ENCODE assay signal across 14 cellular contexts in genomic region chr10:70820976-70821750, GRCh38. TPM values are rescaled to one million over a fixed set of nuclear protein-coding genes. Genes with fewer than 3 reads are reported as not detected.
DNase-seq lines count a peak whose midpoint lies in the region; ATAC-seq and TF ChIP-seq lines count a peak whose summit lies in the region.
"Had no signal": no experiment of that assay in that cellular context is flagged by ENCODE, and none has a peak within 500 bp of the region (broad histone marks: within the 10 kb centered on the region; RNA-seq: fewer than 3 reads in every experiment).

No MANE protein-coding gene starts in this region.

- H3K4me1 ChIP-seq in endodermal cell (ENCODE audit: control insufficient read depth, insufficient read depth, low read length) = no peaks in the 10 kb centered on the region

- H3K4me3 ChIP-seq in endodermal cell (ENCODE audit: low read length) = no peak overlapping the region

- no peak overlapping the region for H3K27ac ChIP-seq in endodermal cell (ENCODE audit: low read depth, low read length)
- H3K27ac ChIP-seq: WERI-Rb-1 had no signal

- H3K27me3 ChIP-seq in endodermal cell (ENCODE audit: control insufficient read depth, insufficient read depth, low read length, poor library complexity, severe bottlenecking) = no peaks in the 10 kb centered on the region

- no peak overlapping the region for H3K27ac Mint-ChIP-seq in natural killer cell
- H3K27ac Mint-ChIP-seq in natural killer cell treated with Interleukin-12 subunit alpha and Interleukin-12 subunit beta and Interleukin-15 and Interleukin-18, amount 100 ng/mL, for 72 hours = no peak overlapping the region
- H3K27ac Mint-ChIP-seq in endodermal cell = no peak overlapping the region
- no peak overlapping the region for H3K27ac Mint-ChIP-seq in stimulated activated naive CD8-positive, alpha-beta T cell treated with anti-CD3 and anti-CD28 coated beads, Interleukin-15, amount 100 ng/mL, for 72 hours
- no peak overlapping the region for H3K27ac Mint-ChIP-seq in osteocyte (ENCODE audit: unreplicated experiment)
- H3K27ac Mint-ChIP-seq: CD14-positive monocyte had no signal

- H3K4me3 Mint-ChIP-seq in natural killer cell (no peak overlapping the region), endodermal cell (no peak overlapping the region), osteocyte (ENCODE audit: unreplicated experiment) (no peak overlapping the region)
- H3K4me3 Mint-ChIP-seq in natural killer cell treated with Interleukin-12 subunit alpha and Interleukin-12 subunit beta and Interleukin-15 and Interleukin-18, amount 100 ng/mL, for 72 hours = no peak overlapping the region
- H3K4me3 Mint-ChIP-seq in stimulated activated naive CD8-positive, alpha-beta T cell treated with anti-CD3 and anti-CD28 coated beads, Interleukin-15, amount 100 ng/mL, for 72 hours = no peak overlapping the region
- H3K4me3 Mint-ChIP-seq: CD14-positive monocyte had no signal

- peaks cover 72% of the 10 kb centered on the region for H3K36me3 ChIP-seq in endodermal cell (ENCODE audit: control insufficient read depth, insufficient read depth, low read length)

- H3K9me3 ChIP-seq in endodermal cell (ENCODE audit: control insufficient read depth, low read length) = no peaks in the 10 kb centered on the region

- peaks cover 26 to 40% of the 10 kb centered on the region in 2 donors for H3K4me1 Mint-ChIP-seq in natural killer cell
- H3K4me1 Mint-ChIP-seq in natural killer cell treated with Interleukin-12 subunit alpha and Interleukin-12 subunit beta and Interleukin-15 and Interleukin-18, amount 100 ng/mL, for 72 hours (ENCODE audit: low read depth in 2 of 2) = peaks cover 8 to 22% of the 10 kb centered on the region in 2 donors
- H3K4me1 Mint-ChIP-seq in endodermal cell = peaks cover 21% of the 10 kb centered on the region
- peaks cover 47% of the 10 kb centered on the region for H3K4me1 Mint-ChIP-seq in stimulated activated naive CD8-positive, alpha-beta T cell treated with anti-CD3 and anti-CD28 coated beads, Interleukin-15, amount 100 ng/mL, for 72 hours
- H3K4me1 Mint-ChIP-seq in osteocyte (ENCODE audit: unreplicated experiment) = peaks cover 19% of the 10 kb centered on the region

- H3K27me3 Mint-ChIP-seq in natural killer cell (ENCODE audit: low read depth in 2 of 2) = no peaks in the 10 kb centered on the region
- no peaks in the 10 kb centered on the region for H3K27me3 Mint-ChIP-seq in natural killer cell treated with Interleukin-12 subunit alpha and Interleukin-12 subunit beta and Interleukin-15 and Interleukin-18, amount 100 ng/mL, for 72 hours
- H3K27me3 Mint-ChIP-seq in endodermal cell (ENCODE audit: insufficient read depth) = no peaks in the 10 kb centered on the region
- H3K27me3 Mint-ChIP-seq in stimulated activated naive CD8-positive, alpha-beta T cell treated with anti-CD3 and anti-CD28 coated beads, Interleukin-15, amount 100 ng/mL, for 72 hours = no peaks in the 10 kb centered on the region
- H3K27me3 Mint-ChIP-seq in osteocyte (ENCODE audit: unreplicated experiment) = no peaks in the 10 kb centered on the region

- peak in 2 of 3 donors; percentile 55 to 68 for ATAC-seq in natural killer cell
- no peak for ATAC-seq in natural killer cell treated with Interleukin-12 subunit alpha and Interleukin-12 subunit beta and Interleukin-15 and Interleukin-18, amount 100 ng/mL, for 72 hours
- peak; percentile 69 for ATAC-seq in stimulated activated naive CD8-positive, alpha-beta T cell treated with anti-CD3 and anti-CD28 coated beads, Interleukin-15, amount 100 ng/mL, for 72 hours

- DNase-seq in natural killer cell (no peak), NCI-H69 (lab: John Stamatoyannopoulos, UW) (peak; percentile 5), endodermal cell (no peak), osteocyte (ENCODE audit: extremely low spot score, unreplicated experiment) (no peak), NCI-H187 (lab: John Stamatoyannopoulos, UW) (no peak)
- DNase-seq in natural killer cell treated with Interleukin-12 subunit alpha and Interleukin-12 subunit beta and Interleukin-15 and Interleukin-18, amount 100 ng/mL, for 72 hours (ENCODE audit: low spot score) = no peak
- no peak for DNase-seq in stimulated activated naive CD8-positive, alpha-beta T cell treated with anti-CD3 and anti-CD28 coated beads, Interleukin-15, amount 100 ng/mL, for 72 hours
- DNase-seq: MM.1S, NCI-H2171, WERI-Rb-1 had no signal

- 92 to 100% methylated on average over 1 to 4 of the region's 4 CpGs for WGBS in endodermal cell (ENCODE audit: insufficient coverage in 1 of 2, insufficient read length in 1 of 2), 2 experiments

- no peak for TF ChIP-seq CTCF in natural killer cell (IDR thresholded peaks at IDR 0.05)
- peak; percentile 51 for TF ChIP-seq CTCF in endodermal cell (conservative IDR thresholded peaks at IDR 0.05)
- no peak for TF ChIP-seq CTCF in osteocyte (IDR thresholded peaks at IDR 0.05)

- intact Hi-C loops in natural killer cell (cut with micrococcal nuclease) = no loop called here

- H3K36me3 Mint-ChIP-seq in natural killer cell (no peaks in the 10 kb centered on the region), endodermal cell (ENCODE audit: low read depth) (peaks cover 45% of the 10 kb centered on the region), osteocyte (ENCODE audit: unreplicated experiment) (peaks cover 32% of the 10 kb centered on the region)
- H3K36me3 Mint-ChIP-seq in natural killer cell treated with Interleukin-12 subunit alpha and Interleukin-12 subunit beta and Interleukin-15 and Interleukin-18, amount 100 ng/mL, for 72 hours = peaks cover 4% of the 10 kb centered on the region

- H3K9me3 Mint-ChIP-seq in natural killer cell = no peaks in the 10 kb centered on the region
- H3K9me3 Mint-ChIP-seq in natural killer cell treated with Interleukin-12 subunit alpha and Interleukin-12 subunit beta and Interleukin-15 and Interleukin-18, amount 100 ng/mL, for 72 hours = no peaks in the 10 kb centered on the region
- H3K9me3 Mint-ChIP-seq in endodermal cell = no peaks in the 10 kb centered on the region
- H3K9me3 Mint-ChIP-seq in stimulated activated naive CD8-positive, alpha-beta T cell treated with anti-CD3 and anti-CD28 coated beads, Interleukin-15, amount 100 ng/mL, for 72 hours = no peaks in the 10 kb centered on the region
- no peaks in the 10 kb centered on the region for H3K9me3 Mint-ChIP-seq in osteocyte (ENCODE audit: unreplicated experiment)

- H3K9ac ChIP-seq in endodermal cell (ENCODE audit: extremely low read depth, low read length, poor library complexity, severe bottlenecking) = no peak overlapping the region

RNA-seq across cellular contexts. Expression of gene SGPL1, which starts 5.4 kb away (rescaled TPM):
- 10 to 100 TPM; 33.7 to 48.4 (median 47.8) TPM for total RNA-seq in natural killer cell
- 10 to 100 TPM; 27.4 to 40.5 TPM for total RNA-seq in natural killer cell treated with Interleukin-12 subunit alpha and Interleukin-12 subunit beta and Interleukin-15 and Interleukin-18, amount 100 ng/mL, for 72 hours
- total RNA-seq in endodermal cell = 100 to 1,000 TPM in 1 of 2 donors, 10 to 100 TPM in 1; 95.4 to 103 TPM
- polyA plus RNA-seq in endodermal cell (2013, experiment 1 of 2) = 47.6 TPM
- 46.7 TPM for polyA plus RNA-seq in endodermal cell (2013, experiment 2 of 2)
- 58.1 and 60.3 TPM in 2 replicates for total RNA-seq in osteocyte

RNA-seq across cellular contexts. Expression of gene TBATA, which starts 36.0 kb away (rescaled TPM):
- total RNA-seq in natural killer cell (under 1 TPM in 1 of 3 donors, not detected in 2; 0.16 TPM), endodermal cell (not detected), osteocyte (not detected in 2 replicates)
- not detected for total RNA-seq in natural killer cell treated with Interleukin-12 subunit alpha and Interleukin-12 subunit beta and Interleukin-15 and Interleukin-18, amount 100 ng/mL, for 72 hours
- not detected for polyA plus RNA-seq in endodermal cell (2013, experiment 1 of 2)
- polyA plus RNA-seq in endodermal cell (2013, experiment 2 of 2) = not detected
- total RNA-seq: H4, kidney epithelial cell, renal cortical epithelial cell had no signal
- polyA plus RNA-seq: CD14-positive monocyte had no signal

Comparison
In these comparisons a context has a peak if more than half of its experiments do, and no peak if none do; other contexts are left out.
1. ATAC-seq: peak in natural killer cell (2 of 3) and stimulated activated naive CD8-positive, alpha-beta T cell treated with anti-CD3 and anti-CD28 coated beads, Interleukin-15, amount 100 ng/mL, for 72 hours (single experiment); none in natural killer cell treated with Interleukin-12 subunit alpha and Interleukin-12 subunit beta and Interleukin-15 and Interleukin-18, amount 100 ng/mL, for 72 hours (0 of 2).